ENCODE assay signal across 23 cellular contexts in the genomic region with DNA sequence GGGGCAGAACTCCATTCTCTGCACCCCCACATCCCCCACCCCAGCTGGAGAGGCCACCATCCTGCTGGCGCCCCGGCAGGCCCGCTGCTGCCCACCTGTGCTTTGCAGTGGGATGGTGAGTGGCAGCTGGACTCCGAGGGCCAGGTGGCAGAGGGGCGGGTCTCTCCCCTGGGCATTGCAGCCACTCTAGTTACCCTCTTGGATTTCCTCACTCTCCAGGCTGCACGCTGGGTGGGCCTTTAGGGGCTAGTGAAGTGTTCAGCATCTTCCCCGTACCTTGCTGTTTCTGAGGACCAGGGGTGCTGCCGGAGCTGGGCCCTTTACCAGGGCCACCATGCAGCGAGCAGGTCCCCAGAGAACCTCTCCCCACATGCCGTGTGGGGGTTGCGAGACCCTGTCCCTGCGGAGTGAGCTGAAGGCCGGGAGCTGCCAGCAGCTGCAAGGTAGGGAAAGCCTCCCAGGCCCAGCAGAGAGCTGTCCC.
DNase-seq lines count a peak whose midpoint lies in the region; ATAC-seq and TF ChIP-seq lines count a peak whose summit lies in the region.
"Had no signal": no experiment of that assay in that cellular context is flagged by ENCODE, and none has a peak within 500 bp of the region (broad histone marks: within the 10 kb centered on the region; RNA-seq: fewer than 3 reads in every experiment).

No MANE protein-coding gene starts in this region.

- no peaks in the 10 kb centered on the region for H3K36me3 ChIP-seq in esophagus muscularis mucosa
- H3K36me3 ChIP-seq: tibial artery had no signal

- no peak overlapping the region for H3K4me3 Mint-ChIP-seq in type B pancreatic cell
- H3K4me3 Mint-ChIP-seq: activated B cell treated with CpG ODN at 0.5 μM for 24 hours; activated CD8-positive, alpha-beta T cell treated with anti-CD3 and anti-CD28 coated beads, Interleukin-2, amount 10 ng/mL, durations not matched to agents 7 days and 5 days; activated T-helper 1 cell treated with anti-CD3 and anti-CD28 coated beads, Interleukin-12 subunit alpha, Interleukin-12 subunit beta, Interleukin-2, Interleukin-4 antibody, amounts not matched to agents 30 ng/mL and 10 ng/mL and 1 ng/mL, durations not matched to agents 14 hours and 24 hours and 36 hours; brain; memory B cell; natural killer cell had no signal

- 100% methylated on average over 2 of the region's 13 CpGs for WGBS in esophagus muscularis mucosa

- H3K27ac ChIP-seq in esophagus muscularis mucosa (replicated peaks in 1 of 4), result no peak overlapping the region
- H3K27ac ChIP-seq: parathyroid adenoma, tibial artery had no signal

- H3K27me3 ChIP-seq in esophagus muscularis mucosa, result no peaks in the 10 kb centered on the region

- peaks cover 24% of the 10 kb centered on the region for H3K4me1 Mint-ChIP-seq in type B pancreatic cell (ENCODE audit: unreplicated experiment)
- H3K4me1 Mint-ChIP-seq: activated B cell treated with CpG ODN at 0.5 μM for 24 hours, memory B cell, natural killer cell had no signal

- H3K9me3 Mint-ChIP-seq in type B pancreatic cell, result no peaks in the 10 kb centered on the region
- H3K9me3 Mint-ChIP-seq: activated B cell treated with CpG ODN at 0.5 μM for 24 hours; activated T-helper 1 cell treated with anti-CD3 and anti-CD28 coated beads, Interleukin-12 subunit alpha, Interleukin-12 subunit beta, Interleukin-2, Interleukin-4 antibody, amounts not matched to agents 30 ng/mL and 10 ng/mL and 1 ng/mL, durations not matched to agents 14 hours and 24 hours and 36 hours; memory B cell; natural killer cell had no signal

- intact Hi-C loops in esophagus muscularis mucosa (cut with DNase I), result no loop called here

- no peak for TF ChIP-seq POLR2A in esophagus muscularis mucosa (IDR thresholded peaks at IDR 0.05; ENCODE audit: low read depth)

- H3K4me1 ChIP-seq in esophagus muscularis mucosa, result peaks cover 3 to 22% (median 12%) of the 10 kb centered on the region in 4 donors
- H3K4me1 ChIP-seq: parathyroid adenoma, tibial artery had no signal

- no peak for TF ChIP-seq CTCF in esophagus muscularis mucosa (IDR thresholded peaks at IDR 0.05)
- no peak for TF ChIP-seq CTCF in type B pancreatic cell (conservative IDR thresholded peaks at IDR 0.05)

- DNase-seq in NCI-H2107 treated with DMSO at 0.1 percent for 48 hours (lab: John Stamatoyannopoulos, UW; ENCODE audit: unreplicated experiment) (peak; percentile 69), NCI-H2107 (lab: John Stamatoyannopoulos, UW) (no peak), NCI-H345 (lab: John Stamatoyannopoulos, UW) (peak; percentile 72), esophagus muscularis mucosa (ENCODE audit: extremely low spot score) (peak; percentile 75), type B pancreatic cell (ENCODE audit: extremely low spot score, unreplicated experiment) (peak; percentile 60), NCI-H446 treated with DMSO at 0.1 percent for 48 hours (lab: John Stamatoyannopoulos, UW) (no peak)
- DNase-seq: activated B cell treated with CpG ODN at 0.5 μM for 24 hours; activated CD8-positive, alpha-beta T cell treated with anti-CD3 and anti-CD28 coated beads, Interleukin-2, amount 10 ng/mL, durations not matched to agents 7 days and 5 days; cortex of kidney; GDM1; natural killer cell; NCI-H187 treated with DMSO at 0.1 percent for 48 hours; NCI-H774; PC-3; stimulated activated CD4-positive, alpha-beta T cell treated with anti-CD3 and anti-CD28 coated beads, Interleukin-1b, Interleukin-23, amount 100 ng/mL, for 48 hours; stimulated activated naive CD4-positive, alpha-beta T cell had no signal

- H3K27me3 Mint-ChIP-seq in type B pancreatic cell, result peaks cover 17% of the 10 kb centered on the region

- H3K4me3 ChIP-seq in esophagus muscularis mucosa, result no peak overlapping the region
- H3K4me3 ChIP-seq: tibial artery had no signal

- H3K36me3 Mint-ChIP-seq in type B pancreatic cell, result no peaks in the 10 kb centered on the region
- H3K36me3 Mint-ChIP-seq: brain, natural killer cell had no signal

- H3K27ac Mint-ChIP-seq in type B pancreatic cell, result no peak overlapping the region
- H3K27ac Mint-ChIP-seq: activated B cell treated with CpG ODN at 0.5 μM for 24 hours; activated CD8-positive, alpha-beta T cell treated with anti-CD3 and anti-CD28 coated beads, Interleukin-2, amount 10 ng/mL, durations not matched to agents 7 days and 5 days; activated T-helper 1 cell treated with anti-CD3 and anti-CD28 coated beads, Interleukin-12 subunit alpha, Interleukin-12 subunit beta, Interleukin-2, Interleukin-4 antibody, amounts not matched to agents 30 ng/mL and 10 ng/mL and 1 ng/mL, durations not matched to agents 14 hours and 24 hours and 36 hours; brain; memory B cell; natural killer cell had no signal

- TF ChIP-seq EP300 in esophagus muscularis mucosa (IDR thresholded peaks at IDR 0.05), result no peak

- H3K9me3 ChIP-seq in esophagus muscularis mucosa, result peaks cover 0 to 4% (median 0%) of the 10 kb centered on the region in 4 donors
- H3K9me3 ChIP-seq: tibial artery had no signal

- ATAC-seq in HG02571 (IDR thresholded peaks at IDR 0.05; ENCODE audit: unreplicated experiment) (no peak), GM21723 (IDR thresholded peaks at IDR 0.05; ENCODE audit: unreplicated experiment) (no peak)
- ATAC-seq: activated CD8-positive, alpha-beta T cell treated with anti-CD3 and anti-CD28 coated beads, Interleukin-2, amount 10 ng/mL, durations not matched to agents 7 days and 5 days; natural killer cell; PC-3 had no signal

Comparison
In these comparisons a context has a peak if more than half of its experiments do, and no peak if none do; other contexts are left out.
1. DNase-seq: peak in NCI-H2107 treated with DMSO at 0.1 percent for 48 hours (single experiment), NCI-H345 (single experiment), esophagus muscularis mucosa (single experiment) and type B pancreatic cell (single experiment); none in NCI-H2107 (single experiment) and NCI-H446 treated with DMSO at 0.1 percent for 48 hours (single experiment).